23 cellular contexts compared by ENCODE assay signal in the genomic region with DNA sequence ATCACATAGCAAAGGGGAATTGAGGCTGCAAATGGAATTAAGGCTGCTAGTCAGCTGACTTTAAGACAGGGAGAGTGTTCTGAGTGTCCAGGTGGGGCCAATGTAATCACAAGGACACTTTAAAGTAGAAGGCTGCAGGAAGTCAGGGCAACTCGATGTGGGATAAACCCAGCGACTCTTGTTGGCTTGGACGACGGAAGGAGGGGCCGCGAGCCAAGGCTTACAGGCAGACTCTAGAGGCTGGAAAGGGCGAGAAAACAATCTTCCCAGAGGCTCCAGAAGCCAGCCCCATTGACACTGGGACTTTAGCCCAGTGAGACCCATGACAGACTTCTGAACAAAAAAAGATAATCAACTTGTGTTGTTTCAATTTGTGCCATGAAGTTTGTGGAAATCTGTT. TPM values are rescaled to one million over a fixed set of nuclear protein-coding genes. Genes with fewer than 3 reads are reported as not detected.
DNase-seq lines count a peak whose midpoint lies in the region; TF ChIP-seq lines count a peak whose summit lies in the region.
"Had no signal": no experiment of that assay in that cellular context is flagged by ENCODE, and none has a peak within 500 bp of the region (broad histone marks: within the 10 kb centered on the region; RNA-seq: fewer than 3 reads in every experiment).

No MANE protein-coding gene starts in this region.

- peak overlapping the region; percentile 94 for H3K4me2 ChIP-seq in BLaER1

- H3K4me1 Mint-ChIP-seq in activated CD4-positive, alpha-beta T cell treated with anti-CD3 and anti-CD28 coated beads, Interleukin-2, amount 10 ng/mL, durations not matched to agents 7 days and 5 days = peaks cover 18% of the 10 kb centered on the region
- H3K4me1 Mint-ChIP-seq: B cell had no signal

- H3K27ac ChIP-seq in BLaER1 = peak overlapping the region; percentile 89
- peak overlapping the region; percentile 28 to 82 (median 58) for H3K27ac ChIP-seq in esophagus muscularis mucosa (replicated peaks in 1 of 4)
- peak overlapping the region; percentile 97 for H3K27ac ChIP-seq in skeletal muscle tissue (ENCODE audit: low read depth, low read length)
- H3K27ac ChIP-seq: 22Rv1 had no signal

- H3K9me3 ChIP-seq in BLaER1 = no peaks in the 10 kb centered on the region
- no peaks in the 10 kb centered on the region for H3K9me3 ChIP-seq in esophagus muscularis mucosa
- no peaks in the 10 kb centered on the region for H3K9me3 ChIP-seq in skeletal muscle tissue (ENCODE audit: control insufficient read depth in 3 of 3, low read length in 3 of 3)

- H3K27ac Mint-ChIP-seq in activated CD4-positive, alpha-beta T cell treated with anti-CD3 and anti-CD28 coated beads, Interleukin-2, amount 10 ng/mL, durations not matched to agents 7 days and 5 days = peak overlapping the region; percentile 9
- H3K27ac Mint-ChIP-seq: B cell had no signal

- H3K4me3 Mint-ChIP-seq in activated CD4-positive, alpha-beta T cell treated with anti-CD3 and anti-CD28 coated beads, Interleukin-2, amount 10 ng/mL, durations not matched to agents 7 days and 5 days = no peak overlapping the region
- H3K4me3 Mint-ChIP-seq: B cell had no signal

- H3K27me3 Mint-ChIP-seq in activated CD4-positive, alpha-beta T cell treated with anti-CD3 and anti-CD28 coated beads, Interleukin-2, amount 10 ng/mL, durations not matched to agents 7 days and 5 days = no peaks in the 10 kb centered on the region
- H3K27me3 Mint-ChIP-seq: B cell had no signal

- TF ChIP-seq POLR2A in esophagus muscularis mucosa (IDR thresholded peaks at IDR 0.05; ENCODE audit: low read depth) = no peak

- no peaks in the 10 kb centered on the region for H3K9me3 Mint-ChIP-seq in activated CD4-positive, alpha-beta T cell treated with anti-CD3 and anti-CD28 coated beads, Interleukin-2, amount 10 ng/mL, durations not matched to agents 7 days and 5 days

- H3K4me1 ChIP-seq in BLaER1 (peaks cover 86% of the 10 kb centered on the region), esophagus muscularis mucosa (peaks cover 33 to 68% (median 61%) of the 10 kb centered on the region in 4 donors), skeletal muscle tissue (ENCODE audit: control insufficient read depth in 3 of 3, insufficient read depth in 3 of 3, low read length in 3 of 3) (peaks cover 53 to 79% (median 74%) of the 10 kb centered on the region in 3 donors)

- H4K20me1 ChIP-seq in BLaER1 = no peaks in the 10 kb centered on the region

- POLR2A ChIA-PET in activated CD4-positive, alpha-beta T cell treated with anti-CD3 and anti-CD28 coated beads, Interleukin-2, amount 10 ng/mL, durations not matched to agents 7 days and 5 days (lab: Charles Lee) = no interaction called here

- CTCF ChIA-PET in activated CD4-positive, alpha-beta T cell treated with anti-CD3 and anti-CD28 coated beads, Interleukin-2, amount 10 ng/mL, durations not matched to agents 7 days and 5 days (lab: Charles Lee) = no interaction called here

- no peak for DNase-seq in activated CD4-positive, alpha-beta T cell treated with anti-CD3 and anti-CD28 coated beads, Interleukin-2, amount 10 ng/mL, durations not matched to agents 7 days and 5 days
- no peak for DNase-seq in activated CD4-positive, alpha-beta T cell treated with anti-CD3 and anti-CD28 coated beads for 4 hours
- DNase-seq in esophagus muscularis mucosa (ENCODE audit: extremely low spot score) = no peak
- no peak for DNase-seq in NCI-H1417 treated with DMSO at 0.1 percent for 48 hours (lab: John Stamatoyannopoulos, UW)
- no peak for DNase-seq in anterior cingulate cortex (lab: John Stamatoyannopoulos, UW)
- DNase-seq: DMS153, DND-41, H7, NCI-H1048, NCI-H1417, NCI-H1694 treated with DMSO at 0.1 percent for 48 hours, NCI-H2081 treated with DMSO at 0.1 percent for 48 hours, NCI-H2171, NCI-H226, NCI-H510A, NCI-H69, Right ventricle myocardium superior, RPMI8226 had no signal

- H3K4me3 ChIP-seq in BLaER1 = no peak overlapping the region
- H3K4me3 ChIP-seq in esophagus muscularis mucosa = no peak overlapping the region
- H3K4me3 ChIP-seq in skeletal muscle tissue (ENCODE audit: low read length in 3 of 3) = no peak overlapping the region

- WGBS in esophagus muscularis mucosa = 86% methylated on average over 7 of the region's 7 CpGs

- TF ChIP-seq EP300 in esophagus muscularis mucosa (IDR thresholded peaks at IDR 0.05) = no peak

- H3K27me3 ChIP-seq in BLaER1 (no peaks in the 10 kb centered on the region), esophagus muscularis mucosa (no peaks in the 10 kb centered on the region), skeletal muscle tissue (ENCODE audit: control insufficient read depth in 3 of 3, insufficient read depth in 3 of 3, low read length in 3 of 3) (no peaks in the 10 kb centered on the region)

- peak overlapping the region; percentile 76; the same call in 1 of the 2 replicates for H3K9ac ChIP-seq in BLaER1
- H3K9ac ChIP-seq in skeletal muscle tissue (ENCODE audit: low read depth in 1 of 3, low read length in 3 of 3) = peak overlapping the region in 1 of 3 donors; percentile 45

- peaks cover 13% of the 10 kb centered on the region for H3K36me3 Mint-ChIP-seq in activated CD4-positive, alpha-beta T cell treated with anti-CD3 and anti-CD28 coated beads, Interleukin-2, amount 10 ng/mL, durations not matched to agents 7 days and 5 days (ENCODE audit: low read depth)

- intact Hi-C loops in esophagus muscularis mucosa (cut with DNase I) = loop anchor here (5.0 kb wide), 3 partner anchors 45 to 225 kb away; a partner anchor contains a TSS

- H3K36me3 ChIP-seq in BLaER1 (peaks cover 31% of the 10 kb centered on the region), esophagus muscularis mucosa (peaks cover 12 to 64% (median 42%) of the 10 kb centered on the region in 4 donors), skeletal muscle tissue (ENCODE audit: control insufficient read depth in 3 of 3, insufficient read depth in 3 of 3, low read length in 3 of 3) (peaks cover 20 to 31% (median 30%) of the 10 kb centered on the region in 3 donors)

- TF ChIP-seq CTCF in esophagus muscularis mucosa (IDR thresholded peaks at IDR 0.05) = no peak

RNA-seq across cellular contexts. Expression of a gene that starts 12.9 kb away (rescaled TPM):
- 1 to 10 TPM in 1 of 2 experiments, not detected in 1; 2.8 TPM for total RNA-seq in activated CD4-positive, alpha-beta T cell treated with anti-CD3 and anti-CD28 coated beads, Interleukin-2, amount 10 ng/mL, durations not matched to agents 7 days and 5 days
- total RNA-seq in esophagus muscularis mucosa (10 to 100 TPM in 3 of 4 donors, 1 to 10 TPM in 1; 6.6 to 17.7 (median 12.5) TPM), skeletal muscle tissue (35.5 TPM)
- total RNA-seq: HT-29 had no signal

RNA-seq across cellular contexts. Expression of a gene that starts 17.3 kb away (rescaled TPM):
- 10 to 100 TPM; 25.5 to 28.6 TPM for total RNA-seq in activated CD4-positive, alpha-beta T cell treated with anti-CD3 and anti-CD28 coated beads, Interleukin-2, amount 10 ng/mL, durations not matched to agents 7 days and 5 days
- total RNA-seq in esophagus muscularis mucosa (1 to 10 TPM; 2.0 to 4.6 (median 2.8) TPM), skeletal muscle tissue (4.2 TPM)
- total RNA-seq: HT-29 had no signal

RNA-seq across cellular contexts. Expression of a gene that starts 49.6 kb away (rescaled TPM):
- total RNA-seq in activated CD4-positive, alpha-beta T cell treated with anti-CD3 and anti-CD28 coated beads, Interleukin-2, amount 10 ng/mL, durations not matched to agents 7 days and 5 days = 10 to 100 TPM; 30.1 to 35.0 TPM
- total RNA-seq in esophagus muscularis mucosa (10 to 100 TPM; 10.4 to 23.6 (median 14.7) TPM), skeletal muscle tissue (8.9 TPM)

RNA-seq across cellular contexts. Expression of a gene that starts 53.1 kb away (rescaled TPM):
- not detected for total RNA-seq in activated CD4-positive, alpha-beta T cell treated with anti-CD3 and anti-CD28 coated beads, Interleukin-2, amount 10 ng/mL, durations not matched to agents 7 days and 5 days
- total RNA-seq in esophagus muscularis mucosa (1 to 10 TPM in 2 of 4 donors, under 1 TPM in 2; 0.83 to 3.2 (median 1.5) TPM), skeletal muscle tissue (2.1 TPM)
- total RNA-seq: B cell, H7, HT-29 had no signal
